Comparison of ENCODE assay signal across 33 cellular contexts in the genomic region with DNA sequence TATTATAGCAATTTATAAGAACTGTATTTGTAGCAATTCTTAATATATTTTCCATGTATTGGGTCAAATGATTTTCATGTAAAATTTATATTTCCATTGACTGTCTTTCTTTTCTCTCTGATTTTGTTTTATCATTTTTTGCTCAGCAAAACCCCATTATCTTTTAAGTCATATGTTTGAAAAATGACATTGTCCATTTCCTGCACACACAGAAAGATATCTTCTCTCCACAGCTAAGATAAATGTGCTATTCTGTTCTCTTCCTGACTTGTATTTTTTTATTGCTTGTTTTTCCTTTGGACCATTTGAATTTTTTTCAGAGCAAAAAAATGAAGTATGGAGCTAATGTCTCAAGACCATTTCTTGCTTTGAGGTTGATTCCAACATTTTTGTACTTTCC. TPM values are rescaled to one million over a fixed set of nuclear protein-coding genes. Genes with fewer than 3 reads are reported as not detected.
"Had no signal": no experiment of that assay in that cellular context is flagged by ENCODE, and none has a peak within 500 bp of the region (broad histone marks: within the 10 kb centered on the region; RNA-seq: fewer than 3 reads in every experiment).

No MANE protein-coding gene starts in this region.

- H3K4me1 Mint-ChIP-seq: stimulated activated memory B cell treated with anti-CD40 and anti-IgM and Interleukin-4, amounts not matched to agents 10 μg/mL and 1 μg/mL and 100 μg/mL, for 72 hours; stimulated activated naive CD8-positive, alpha-beta T cell treated with anti-CD3 and anti-CD28 coated beads, Interleukin-15, amount 100 ng/mL, for 72 hours had no signal

- FAIRE-seq: islet of Langerhans, pancreas, small intestine had no signal

- H3K27ac Mint-ChIP-seq: immature natural killer cell; nephron progenitor cell; neural progenitor cell; stimulated activated memory B cell treated with anti-CD40 and anti-IgM and Interleukin-4, amounts not matched to agents 10 μg/mL and 1 μg/mL and 100 μg/mL, for 72 hours; stimulated activated naive CD8-positive, alpha-beta T cell treated with anti-CD3 and anti-CD28 coated beads, Interleukin-15, amount 100 ng/mL, for 72 hours had no signal

- H3K9ac ChIP-seq: neural progenitor cell had no signal

- DNase-seq: glutamatergic neuron; heart left ventricle; hypothalamus; immature natural killer cell; left ventricle myocardium superior; lower lobe of right lung; mammary epithelial cell; mesenchymal stem cell; naive thymus-derived CD8-positive, alpha-beta T cell; nephron progenitor cell; occipital lobe; pancreas; posterior cingulate gyrus; retina; right cardiac atrium; sigmoid colon; small intestine; spleen; stimulated activated CD4-positive, alpha-beta T cell treated with anti-CD3 and anti-CD28 coated beads, Interleukin-2, amount 100 ng/mL, for 48 hours; stimulated activated CD4-positive, alpha-beta T cell treated with anti-CD3 and anti-CD28 coated beads, Interleukin-4, amount 100 ng/mL, for 4 hours; stimulated activated CD8-positive, alpha-beta memory T cell treated with anti-CD3 and anti-CD28 coated beads, Interleukin-4, amount 100 ng/mL, for 48 hours; stimulated activated naive CD4-positive, alpha-beta T cell treated with Interleukin-2 at 50 U/mL for 16 hours; stimulated activated naive CD8-positive, alpha-beta T cell treated with anti-CD3 and anti-CD28 coated beads, Interleukin-15, amount 100 ng/mL, for 72 hours; substantia nigra; testis; thyroid gland; transverse colon; upper lobe of left lung had no signal

- H2AFZ ChIP-seq: neural progenitor cell had no signal

- H3K9me3 ChIP-seq: heart left ventricle, lower lobe of right lung, neutrophil, pancreas, prostate gland, sigmoid colon, spleen, testis, thyroid gland, transverse colon, upper lobe of left lung had no signal

- H3K27me3 ChIP-seq: testis, thyroid gland, upper lobe of left lung had no signal

- H3K27ac ChIP-seq: heart left ventricle, lower lobe of right lung, neural progenitor cell, neutrophil, pancreas, prostate gland, sigmoid colon, testis, thyroid gland, transverse colon, upper lobe of left lung had no signal

- H3K4me3 ChIP-seq: heart left ventricle, lower lobe of right lung, neural progenitor cell, pancreas, prostate gland, sigmoid colon, spleen, testis, thyroid gland, transverse colon, upper lobe of left lung had no signal

- ATAC-seq: heart left ventricle; left ventricle myocardium superior; lower lobe of right lung; naive thymus-derived CD8-positive, alpha-beta T cell; pancreas; right cardiac atrium; stimulated activated memory B cell treated with anti-CD40 and anti-IgM and Interleukin-4, amounts not matched to agents 10 μg/mL and 1 μg/mL and 100 μg/mL, for 72 hours; stimulated activated naive CD8-positive, alpha-beta T cell treated with anti-CD3 and anti-CD28 coated beads, Interleukin-15, amount 100 ng/mL, for 72 hours had no signal

- H3K4me1 ChIP-seq: heart left ventricle, lower lobe of right lung, pancreas, prostate gland had no signal

- H3K4me2 ChIP-seq: neural progenitor cell had no signal

- H3K4me3 Mint-ChIP-seq: naive thymus-derived CD8-positive, alpha-beta T cell; nephron progenitor cell; neural progenitor cell; stimulated activated memory B cell treated with anti-CD40 and anti-IgM and Interleukin-4, amounts not matched to agents 10 μg/mL and 1 μg/mL and 100 μg/mL, for 72 hours; stimulated activated naive CD8-positive, alpha-beta T cell treated with anti-CD3 and anti-CD28 coated beads, Interleukin-15, amount 100 ng/mL, for 72 hours had no signal

- H3K9me3 Mint-ChIP-seq: stimulated activated naive CD8-positive, alpha-beta T cell treated with anti-CD3 and anti-CD28 coated beads, Interleukin-15, amount 100 ng/mL, for 72 hours had no signal

- H3K36me3 Mint-ChIP-seq: immature natural killer cell; stimulated activated memory B cell treated with anti-CD40 and anti-IgM and Interleukin-4, amounts not matched to agents 10 μg/mL and 1 μg/mL and 100 μg/mL, for 72 hours had no signal

- H3K36me3 ChIP-seq: heart left ventricle, lower lobe of right lung, neural progenitor cell, neutrophil, pancreas, prostate gland, sigmoid colon, spleen, thyroid gland, transverse colon, upper lobe of left lung had no signal

RNA-seq across cellular contexts. Expression of a gene that starts 6.3 kb away (rescaled TPM):
- total RNA-seq: mammary epithelial cell; naive thymus-derived CD8-positive, alpha-beta T cell had no signal
- polyA plus RNA-seq: immature natural killer cell; mammary epithelial cell; naive thymus-derived CD8-positive, alpha-beta T cell had no signal
